23 cellular contexts compared by ENCODE assay signal in genomic region chr17:42639484-42640474, GRCh38.
"Had no signal": no experiment of that assay in that cellular context is flagged by ENCODE, and none has a peak within 500 bp of the region (broad histone marks: within the 10 kb centered on the region; RNA-seq: fewer than 3 reads in every experiment).

No MANE protein-coding gene starts in this region.

- H3K36me3 ChIP-seq: left lung, upper lobe of right lung had no signal

- DNase-seq: activated B cell treated with CpG ODN at 0.5 μM for 24 hours; activated CD4-positive, alpha-beta memory T cell treated with anti-CD3 and anti-CD28 coated beads for 36 hours; activated CD4-positive, alpha-beta T cell treated with anti-CD3 and anti-CD28 coated beads for 4 hours; activated CD8-positive, alpha-beta memory T cell treated with anti-CD3 and anti-CD28 coated beads, Interleukin-2, amount 10 ng/mL, durations not matched to agents 7 days and 5 days; activated naive CD4-positive, alpha-beta T cell treated with Interleukin-2 at 50 U/mL for 16 hours; activated naive CD8-positive, alpha-beta T cell treated with anti-CD3 and anti-CD28 coated beads, Interleukin-2, amount 10 ng/mL, durations not matched to agents 7 days and 5 days; activated T-cell treated with anti-CD3 and anti-CD28 coated beads, Interleukin-2, amount 50 U/mL, for 24 hours; caudate nucleus; foreskin fibroblast; hypothalamus; left lung; nephron progenitor cell; occipital lobe; stimulated activated CD4-positive, alpha-beta T cell treated with anti-CD3 and anti-CD28 coated beads, Interleukin-12 subunit alpha, Interleukin-12 subunit beta, amount 100 ng/mL, for 4 hours; stimulated activated CD4-positive, alpha-beta T cell treated with anti-CD3 and anti-CD28 coated beads, Interleukin-1b, Interleukin-23, amount 100 ng/mL, for 48 hours; stimulated activated CD8-positive, alpha-beta memory T cell treated with anti-CD3 and anti-CD28 coated beads, Interleukin-4, amount 100 ng/mL, for 48 hours; stimulated activated naive CD4-positive, alpha-beta T cell; T1000; upper lobe of right lung had no signal

- H3K4me3 Mint-ChIP-seq: activated B cell treated with CpG ODN at 0.5 μM for 24 hours; activated CD4-positive, alpha-beta memory T cell treated with anti-CD3 and anti-CD28 coated beads for 36 hours; activated CD8-positive, alpha-beta memory T cell treated with anti-CD3 and anti-CD28 coated beads, Interleukin-2, amount 10 ng/mL, durations not matched to agents 7 days and 5 days; activated naive CD8-positive, alpha-beta T cell treated with anti-CD3 and anti-CD28 coated beads, Interleukin-2, amount 10 ng/mL, durations not matched to agents 7 days and 5 days; activated T-cell treated with anti-CD3 and anti-CD28 coated beads, Interleukin-2, amount 50 U/mL, for 24 hours; brain; mesothelial cell of epicardium; nephron progenitor cell had no signal

- H3K4me1 ChIP-seq: left lung, upper lobe of right lung had no signal

- H3K4me1 Mint-ChIP-seq: activated B cell treated with CpG ODN at 0.5 μM for 24 hours; activated CD8-positive, alpha-beta memory T cell treated with anti-CD3 and anti-CD28 coated beads, Interleukin-2, amount 10 ng/mL, durations not matched to agents 7 days and 5 days had no signal

- H3K27ac ChIP-seq: left lung, upper lobe of right lung had no signal

- H3K27me3 ChIP-seq: upper lobe of right lung had no signal

- H3K27ac Mint-ChIP-seq: activated B cell treated with CpG ODN at 0.5 μM for 24 hours; activated CD4-positive, alpha-beta memory T cell treated with anti-CD3 and anti-CD28 coated beads for 36 hours; activated CD8-positive, alpha-beta memory T cell treated with anti-CD3 and anti-CD28 coated beads, Interleukin-2, amount 10 ng/mL, durations not matched to agents 7 days and 5 days; activated naive CD8-positive, alpha-beta T cell treated with anti-CD3 and anti-CD28 coated beads, Interleukin-2, amount 10 ng/mL, durations not matched to agents 7 days and 5 days; activated T-cell treated with anti-CD3 and anti-CD28 coated beads, Interleukin-2, amount 50 U/mL, for 24 hours; activated T-helper 2 cell treated with anti-CD3 and anti-CD28 coated beads, Interferon-gamma antibody, Interleukin-2, Interleukin-4, amounts not matched to agents 10 μg/mL and 5 μg/mL and 100 μg/mL, durations not matched to agents 14 hours and 24 hours and 36 hours; brain; mesothelial cell of epicardium; nephron progenitor cell; progenitor cell of endocrine pancreas had no signal

- H3K9me3 ChIP-seq: left lung, upper lobe of right lung had no signal

- ATAC-seq: activated CD8-positive, alpha-beta memory T cell treated with anti-CD3 and anti-CD28 coated beads, Interleukin-2, amount 10 ng/mL, durations not matched to agents 7 days and 5 days; left lung; upper lobe of right lung had no signal

- H3K9me3 Mint-ChIP-seq: activated B cell treated with CpG ODN at 0.5 μM for 24 hours; activated CD4-positive, alpha-beta memory T cell treated with anti-CD3 and anti-CD28 coated beads for 36 hours; activated naive CD8-positive, alpha-beta T cell treated with anti-CD3 and anti-CD28 coated beads, Interleukin-2, amount 10 ng/mL, durations not matched to agents 7 days and 5 days; activated T-cell treated with anti-CD3 and anti-CD28 coated beads, Interleukin-2, amount 50 U/mL, for 24 hours; activated T-helper 2 cell treated with anti-CD3 and anti-CD28 coated beads, Interferon-gamma antibody, Interleukin-2, Interleukin-4, amounts not matched to agents 10 μg/mL and 5 μg/mL and 100 μg/mL, durations not matched to agents 14 hours and 24 hours and 36 hours; brain; mesothelial cell of epicardium; nephron progenitor cell had no signal

- H3K4me3 ChIP-seq: left lung, upper lobe of right lung had no signal

- H3K36me3 Mint-ChIP-seq: activated CD4-positive, alpha-beta memory T cell treated with anti-CD3 and anti-CD28 coated beads for 36 hours; activated CD8-positive, alpha-beta memory T cell treated with anti-CD3 and anti-CD28 coated beads, Interleukin-2, amount 10 ng/mL, durations not matched to agents 7 days and 5 days; activated naive CD8-positive, alpha-beta T cell treated with anti-CD3 and anti-CD28 coated beads, Interleukin-2, amount 10 ng/mL, durations not matched to agents 7 days and 5 days; brain; mesothelial cell of epicardium had no signal
